1 cellular context compared by ENCODE assay signal in genomic region chr1:203126866-203127671, GRCh38.
TF ChIP-seq lines count a peak whose summit lies in the region.

No MANE protein-coding gene starts in this region.

TF ChIP-seq in H1, 55 proteins besides CTCF, POLR2A, EP300 and RAD21:
- TF ChIP-seq RBBP5 (IDR thresholded peaks at IDR 0.05; ENCODE audit: borderline replicate concordance, low read depth, low read length) (no peak), KDM1A (IDR thresholded peaks at IDR 0.05; ENCODE audit: borderline replicate concordance, low read length) (no peak), TCF12 (IDR thresholded peaks at IDR 0.05; ENCODE audit: low read depth, low read length) (no peak), POLR2AphosphoS5 (IDR thresholded peaks at IDR 0.05; ENCODE audit: low read depth, low read length) (no peak), MAX (IDR thresholded peaks at IDR 0.05) (no peak), SUZ12 (IDR thresholded peaks at IDR 0.05; ENCODE audit: low read length) (0 out of 2 replicates have a peak, but pooled peaks have one; percentile 48), SP2 (IDR thresholded peaks at IDR 0.05; ENCODE audit: low read length) (no peak)
